In the genomic region with DNA sequence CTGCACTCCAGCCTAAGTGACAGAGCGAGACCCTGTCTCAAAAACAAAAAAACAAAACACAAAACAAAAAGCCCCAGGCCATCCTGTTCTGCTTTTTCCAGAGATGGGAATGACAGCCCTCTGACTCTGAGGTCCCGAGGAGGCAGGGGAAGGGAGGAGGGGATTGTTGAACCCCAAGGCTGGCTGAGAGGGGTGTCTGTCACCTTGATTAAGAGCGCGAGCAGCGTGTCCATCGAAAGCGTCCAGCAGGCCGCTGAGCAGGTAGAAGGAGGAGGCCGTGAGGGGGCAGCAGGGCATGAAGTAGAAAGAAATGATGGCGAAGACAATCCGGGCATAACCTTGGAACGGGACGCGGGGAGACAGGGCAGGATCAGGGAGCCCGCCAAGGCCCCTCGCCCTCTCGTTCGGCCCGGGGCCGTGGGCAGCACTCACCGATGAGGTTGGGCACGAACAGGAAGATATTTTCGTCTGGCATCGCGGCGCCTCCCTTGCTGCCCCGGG, we compare ENCODE assay signal across 8 cellular contexts. TPM values are rescaled to one million over a fixed set of nuclear protein-coding genes. Genes with fewer than 3 reads are reported as not detected.
DNase-seq lines count a peak whose midpoint lies in the region; ATAC-seq and TF ChIP-seq lines count a peak whose summit lies in the region.

No MANE protein-coding gene starts in this region.

- peaks cover 15% of the 10 kb centered on the region for H3K36me3 Mint-ChIP-seq in Caco-2 (ENCODE audit: insufficient read depth, unreplicated experiment)
- H3K36me3 Mint-ChIP-seq in activated CD4-positive, alpha-beta memory T cell treated with anti-CD3 and anti-CD28 coated beads for 36 hours, result peaks cover 6% of the 10 kb centered on the region

- peak in 1 of 2 experiments; percentile 40 for TF ChIP-seq CTCF in Caco-2 (IDR thresholded peaks at IDR 0.05; ENCODE audit: insufficient read depth in 1 of 2, low read depth in 1 of 2, low read length in 1 of 2, severe bottlenecking in 1 of 2, unreplicated experiment in 1 of 2)
- peak in 3 of 9 donors; percentile 10 to 22 (median 20) for TF ChIP-seq CTCF in heart right ventricle (IDR thresholded peaks at IDR 0.05)
- no peak for TF ChIP-seq CTCF in parathyroid adenoma (IDR thresholded peaks at IDR 0.05)

- peaks cover 6% of the 10 kb centered on the region; the same call in 1 of the 2 replicates for H3K4me1 ChIP-seq in Caco-2
- H3K4me1 ChIP-seq in heart right ventricle, result peaks cover 8 to 25% (median 19%) of the 10 kb centered on the region in 9 donors
- H3K4me1 ChIP-seq in parathyroid adenoma, result peaks cover 4% of the 10 kb centered on the region

- peak overlapping the region; percentile 100 for H3K27ac Mint-ChIP-seq in Caco-2 (ENCODE audit: unreplicated experiment)
- H3K27ac Mint-ChIP-seq in activated CD4-positive, alpha-beta memory T cell treated with anti-CD3 and anti-CD28 coated beads for 36 hours, result peak overlapping the region; percentile 88

- H3K4me1 Mint-ChIP-seq in Caco-2 (ENCODE audit: low read depth, unreplicated experiment), result peaks cover 6% of the 10 kb centered on the region
- peaks cover 18% of the 10 kb centered on the region for H3K4me1 Mint-ChIP-seq in activated CD4-positive, alpha-beta memory T cell treated with anti-CD3 and anti-CD28 coated beads for 36 hours (ENCODE audit: low read depth)

- peaks cover 12% of the 10 kb centered on the region for H3K79me2 ChIP-seq in parathyroid adenoma

- DNase-seq in Caco-2 (peak in 1 of 2 experiments; percentile 43), heart right ventricle (no peak), putamen (ENCODE audit: low spot score) (no peak), retina (no peak)
- peak; percentile 28 for DNase-seq in activated CD4-positive, alpha-beta memory T cell treated with anti-CD3 and anti-CD28 coated beads for 36 hours

- H3K9ac ChIP-seq in parathyroid adenoma, result peak overlapping the region; percentile 40

- H3K9me3 Mint-ChIP-seq in Caco-2 (ENCODE audit: unreplicated experiment), result no peaks in the 10 kb centered on the region
- H3K9me3 Mint-ChIP-seq in activated CD4-positive, alpha-beta memory T cell treated with anti-CD3 and anti-CD28 coated beads for 36 hours, result no peaks in the 10 kb centered on the region

- 2% methylated on average over 27 of the region's 27 CpGs for WGBS in heart right ventricle, 2 donors

- POLR2A ChIA-PET in Caco-2 (lab: Charles Lee), result no interaction called here
- POLR2A ChIA-PET in activated CD4-positive, alpha-beta memory T cell treated with anti-CD3 and anti-CD28 coated beads for 36 hours (lab: Charles Lee), result interaction anchor here (0.7 to 1.2 kb wide), 2 partner anchors 10 to 111 kb away, joined by 3 read pairs; no protein-coding TSS in a partner anchor

- no peaks in the 10 kb centered on the region for H3K9me3 ChIP-seq in Caco-2
- H3K9me3 ChIP-seq in heart right ventricle, result no peaks in the 10 kb centered on the region
- H3K9me3 ChIP-seq in parathyroid adenoma (ENCODE audit: control insufficient read depth, low read length), result no peaks in the 10 kb centered on the region

- H3K36me3 ChIP-seq in Caco-2 (ENCODE audit: control insufficient read depth, insufficient read depth, low read length) (peaks cover 1% of the 10 kb centered on the region; the same call in 1 of the 2 replicates), heart right ventricle (peaks cover 0 to 39% (median 26%) of the 10 kb centered on the region in 9 donors), parathyroid adenoma (ENCODE audit: control insufficient read depth, insufficient read depth, low read length) (no peaks in the 10 kb centered on the region)

- H3K4me2 ChIP-seq in parathyroid adenoma (ENCODE audit: low read length), result peak overlapping the region; percentile 99

- no TSS peak for BruUV-seq in Caco-2 (replicated peaks; lab: Mats Ljungman, UMichigan)

- H3K27ac ChIP-seq in heart right ventricle (peak overlapping the region; percentile 85 to 98 (median 94)), parathyroid adenoma (peak overlapping the region; percentile 91)

- ATAC-seq in HG02623 (IDR thresholded peaks at IDR 0.05; ENCODE audit: unreplicated experiment) (peak; percentile 4), heart right ventricle (peak in 5 of 8 donors; percentile 2 to 21 (median 3)), GM19397 (IDR thresholded peaks at IDR 0.05; ENCODE audit: unreplicated experiment) (no peak)

- CTCF ChIA-PET in Caco-2 (lab: Charles Lee), result no interaction called here
- CTCF ChIA-PET in activated CD4-positive, alpha-beta memory T cell treated with anti-CD3 and anti-CD28 coated beads for 36 hours (lab: Charles Lee), result interaction anchor here (0.9 to 2.4 kb wide), 7 partner anchors 10 to 193 kb away, joined by 3 to 11 read pairs (median 3); partner anchors contain the start of gene TMEM219

- H3K4me3 ChIP-seq in Caco-2 (ENCODE audit: low read depth, low read length) (peak overlapping the region; percentile 80), heart right ventricle (peak overlapping the region; percentile 65 to 99 (median 91)), parathyroid adenoma (ENCODE audit: low read depth, low read length) (peak overlapping the region; percentile 99)

- no peaks in the 10 kb centered on the region for H3K27me3 Mint-ChIP-seq in Caco-2 (ENCODE audit: insufficient read depth, unreplicated experiment)
- H3K27me3 Mint-ChIP-seq in activated CD4-positive, alpha-beta memory T cell treated with anti-CD3 and anti-CD28 coated beads for 36 hours, result no peaks in the 10 kb centered on the region

- peak overlapping the region; percentile 86 for H2AFZ ChIP-seq in parathyroid adenoma

- H3K4me3 Mint-ChIP-seq in Caco-2 (ENCODE audit: unreplicated experiment), result peak overlapping the region; percentile 93
- H3K4me3 Mint-ChIP-seq in activated CD4-positive, alpha-beta memory T cell treated with anti-CD3 and anti-CD28 coated beads for 36 hours, result peak overlapping the region; percentile 94

- intact Hi-C loops in Caco-2 (cut with micrococcal nuclease; ENCODE audit: unreplicated experiment), result loop anchor here (2.0 to 10.0 kb wide), 4 partner anchors 36 to 112 kb away; partner anchors contain the start of genes KCTD13, PAGR1, SEZ6L2 and TAOK2
- intact Hi-C loops in activated CD4-positive, alpha-beta memory T cell treated with anti-CD3 and anti-CD28 coated beads for 36 hours (cut with micrococcal nuclease), result loop anchor here (2.0 to 5.0 kb wide), 4 partner anchors 58 to 160 kb away; partner anchors contain the start of genes C16orf92, HIRIP3 and KCTD13
- intact Hi-C loops in heart right ventricle (cut with DNase I), result loop anchor here in 6 of 10 donors (5.0 to 10.0 kb wide), 7 partner anchors 40 to 160 kb away; partner anchors contain the start of genes PAGR1 (in 4 of the 6), C16orf92 (in 1 of the 6), HIRIP3 (in 1 of the 6) and INO80E (in 1 of the 6)

- no peaks in the 10 kb centered on the region for H3K27me3 ChIP-seq in Caco-2 (replicated peaks; ENCODE audit: control insufficient read depth, insufficient read depth, low read length)
- H3K27me3 ChIP-seq in heart right ventricle, result no peaks in the 10 kb centered on the region
- no peaks in the 10 kb centered on the region for H3K27me3 ChIP-seq in parathyroid adenoma (ENCODE audit: control insufficient read depth, insufficient read depth, low read length)

RNA-seq across cellular contexts. Expression of gene CDIPT, which starts 0.6 kb away (rescaled TPM):
- total RNA-seq in Caco-2 (2022) (56.6 and 57.1 TPM in 2 replicates), heart right ventricle (10 to 100 TPM; 61.8 to 87.0 (median 72.7) TPM)
- total RNA-seq in activated CD4-positive, alpha-beta memory T cell treated with anti-CD3 and anti-CD28 coated beads for 36 hours, result 10 to 100 TPM; 39.5 to 43.9 TPM
- 10 to 100 TPM; 55.1 to 99.6 TPM for polyA plus RNA-seq in heart right ventricle

RNA-seq across cellular contexts. Expression of gene SEZ6L2, which starts 36.9 kb away (rescaled TPM):
- total RNA-seq in Caco-2 (2022), result 24.1 and 26.3 TPM in 2 replicates
- total RNA-seq in activated CD4-positive, alpha-beta memory T cell treated with anti-CD3 and anti-CD28 coated beads for 36 hours, result under 1 TPM; 0.38 to 0.58 TPM
- total RNA-seq in heart right ventricle, result 1 to 10 TPM in 2 of 10 donors, under 1 TPM in 8; 0.17 to 1.2 (median 0.73) TPM
- under 1 TPM in 1 of 2 donors, not detected in 1; 0.61 TPM for polyA plus RNA-seq in heart right ventricle

RNA-seq across cellular contexts. Expression of gene ASPHD1, which starts 37.9 kb away (rescaled TPM):
- 13.2 and 14.7 TPM in 2 replicates for total RNA-seq in Caco-2 (2022)
- 1 to 10 TPM; 1.6 to 1.9 TPM for total RNA-seq in activated CD4-positive, alpha-beta memory T cell treated with anti-CD3 and anti-CD28 coated beads for 36 hours
- total RNA-seq in heart right ventricle, result 1 to 10 TPM in 1 of 10 donors, under 1 TPM in 5, not detected in 4; 0.20 to 1.1 (median 0.75) TPM
- polyA plus RNA-seq in heart right ventricle, result under 1 TPM in 1 of 2 donors, not detected in 1; 0.28 TPM

RNA-seq across cellular contexts. Expression of gene MVP, which starts 42.2 kb away (rescaled TPM):
- 62.9 and 72.5 TPM in 2 replicates for total RNA-seq in Caco-2 (2022)
- total RNA-seq in activated CD4-positive, alpha-beta memory T cell treated with anti-CD3 and anti-CD28 coated beads for 36 hours, result 100 to 1,000 TPM; 149 to 156 TPM
- 100 to 1,000 TPM in 1 of 10 donors, 10 to 100 TPM in 9; 24.5 to 122 (median 37.4) TPM for total RNA-seq in heart right ventricle
- polyA plus RNA-seq in heart right ventricle, result 10 to 100 TPM; 50.9 to 53.0 TPM

RNA-seq across cellular contexts. Expression of gene PAGR1, which starts 46.5 kb away (rescaled TPM):
- 31.4 and 33.0 TPM in 2 replicates for total RNA-seq in Caco-2 (2022)
- total RNA-seq in activated CD4-positive, alpha-beta memory T cell treated with anti-CD3 and anti-CD28 coated beads for 36 hours, result 10 to 100 TPM; 21.9 to 24.0 TPM
- 10 to 100 TPM in 9 of 10 donors, 1 to 10 TPM in 1; 9.6 to 14.8 (median 12.0) TPM for total RNA-seq in heart right ventricle
- polyA plus RNA-seq in heart right ventricle, result 10 to 100 TPM; 28.7 to 35.1 TPM

Comparison
In these comparisons a context has a peak if more than half of its experiments do, and no peak if none do; other contexts are left out.
1. RNA of gene SEZ6L2, which starts 36.9 kb away (total RNA-seq): 24.1 to 26.3 TPM in Caco-2; 0.17 to 1.2 TPM in heart right ventricle and 0.38 to 0.58 TPM in activated CD4-positive, alpha-beta memory T cell treated with anti-CD3 and anti-CD28 coated beads for 36 hours; every median in the first group is over 10 times any median in the second.
2. Peak in every context shown above with its lines, with median percentiles within 50 percentile points of each other: H3K4me3 ChIP-seq.